Comparison of ENCODE assay signal across 26 cellular contexts in genomic region chr6:46243754-46244153, GRCh38.
DNase-seq lines count a peak whose midpoint lies in the region; ATAC-seq and TF ChIP-seq lines count a peak whose summit lies in the region.
"Had no signal": no experiment of that assay in that cellular context is flagged by ENCODE, and none has a peak within 500 bp of the region (broad histone marks: within the 10 kb centered on the region; RNA-seq: fewer than 3 reads in every experiment).

No MANE protein-coding gene starts in this region.

- intact Hi-C loops in Right ventricle myocardium superior (cut with DNase I): no loop called here
- intact Hi-C loops in right cardiac atrium (cut with DNase I): no loop called here

- H3K9me3 Mint-ChIP-seq in glutamatergic neuron (ENCODE audit: unreplicated experiment): peaks cover 3% of the 10 kb centered on the region
- H3K9me3 Mint-ChIP-seq: CD8-positive, alpha-beta T cell had no signal

- H3K27ac Mint-ChIP-seq in glutamatergic neuron (ENCODE audit: unreplicated experiment): peak overlapping the region; percentile 73
- H3K27ac Mint-ChIP-seq: CD8-positive, alpha-beta T cell had no signal

- H3K4me3 ChIP-seq in right atrium auricular region (no peak overlapping the region), right cardiac atrium (ENCODE audit: low read length) (no peak overlapping the region)
- H3K4me3 ChIP-seq: A549, GM23248, K562, SK-N-MC had no signal

- no peaks in the 10 kb centered on the region for H3K36me3 ChIP-seq in right atrium auricular region

- H3K36me3 Mint-ChIP-seq in glutamatergic neuron (ENCODE audit: unreplicated experiment): no peaks in the 10 kb centered on the region
- H3K36me3 Mint-ChIP-seq: CD8-positive, alpha-beta T cell had no signal

- peaks cover 42% of the 10 kb centered on the region for H3K4me1 Mint-ChIP-seq in glutamatergic neuron (ENCODE audit: low read depth, unreplicated experiment)

- H3K27me3 ChIP-seq in right atrium auricular region (no peaks in the 10 kb centered on the region), right cardiac atrium (ENCODE audit: control insufficient read depth, insufficient read depth) (no peaks in the 10 kb centered on the region)

- peaks cover 0 to 35% of the 10 kb centered on the region in 2 donors for H3K4me1 ChIP-seq in right atrium auricular region
- H3K4me1 ChIP-seq in right cardiac atrium (ENCODE audit: control insufficient read depth, insufficient read depth, low read length): no peaks in the 10 kb centered on the region
- H3K4me1 ChIP-seq: A549, Caco-2 had no signal

- 63% methylated on average over 5 of the region's 5 CpGs for WGBS in right cardiac atrium

- H3K27ac ChIP-seq in right atrium auricular region (no peak overlapping the region), right cardiac atrium (ENCODE audit: low read length) (no peak overlapping the region)
- H3K27ac ChIP-seq: A549, C4-2B, GM23248, RWPE1, SK-N-MC had no signal

- DNase-seq in Right ventricle myocardium superior: no peak
- no peak for DNase-seq in right atrium auricular region (ENCODE audit: low spot score)
- DNase-seq in glutamatergic neuron: no peak
- DNase-seq in right cardiac atrium: peak in 2 of 3 donors; percentile 26 to 49
- no peak for DNase-seq in activated CD4-positive, alpha-beta T cell treated with anti-CD3 and anti-CD28 coated beads, Interleukin-2, amount 50 U/mL, for 1 hour
- DNase-seq: AML-193; Caco-2; CD8-positive, alpha-beta T cell; GM23248; H7; Kasumi-1; MV-4-11; NCI-H1105; NCI-H1436 treated with DMSO at 0.1 percent for 48 hours; NCI-H1930; NCI-H2107; NCI-H524; NCI-H774; SIG-M5 had no signal

- H3K9me3 ChIP-seq in right atrium auricular region: no peaks in the 10 kb centered on the region
- no peaks in the 10 kb centered on the region for H3K9me3 ChIP-seq in right cardiac atrium (ENCODE audit: control insufficient read depth, low read length)
- H3K9me3 ChIP-seq: A549, Caco-2 had no signal

- peak; percentile 79 for ATAC-seq in Right ventricle myocardium superior (ENCODE audit: poor library complexity)
- ATAC-seq in right cardiac atrium: peak; percentile 65 to 70
- no peak for ATAC-seq in GM18502 (IDR thresholded peaks at IDR 0.05; ENCODE audit: poor library complexity, unreplicated experiment)
- no peak for ATAC-seq in HG03139 (IDR thresholded peaks at IDR 0.05; ENCODE audit: unreplicated experiment)
- ATAC-seq: A549; CD8-positive, alpha-beta T cell; K562 had no signal

- H3K27me3 Mint-ChIP-seq in glutamatergic neuron (ENCODE audit: unreplicated experiment): peaks cover 6% of the 10 kb centered on the region

- TF ChIP-seq CTCF in right atrium auricular region (IDR thresholded peaks at IDR 0.05) (no peak), glutamatergic neuron (IDR thresholded peaks at IDR 0.05; ENCODE audit: partially characterized antibody, unreplicated experiment) (no peak)

- no peak overlapping the region for H3K4me3 Mint-ChIP-seq in glutamatergic neuron (ENCODE audit: unreplicated experiment)
- H3K4me3 Mint-ChIP-seq: CD8-positive, alpha-beta T cell had no signal

Comparison
In these comparisons a context has a peak if more than half of its experiments do, and no peak if none do; other contexts are left out.
1. DNase-seq: peak in right cardiac atrium (2 of 3); none in Right ventricle myocardium superior (single experiment), right atrium auricular region (single experiment), glutamatergic neuron (single experiment) and activated CD4-positive, alpha-beta T cell treated with anti-CD3 and anti-CD28 coated beads, Interleukin-2, amount 50 U/mL, for 1 hour (single experiment).
2. ATAC-seq: peak in Right ventricle myocardium superior (single experiment) and right cardiac atrium (2 of 2); none in GM18502 (single experiment) and HG03139 (single experiment).